Comparison of ENCODE assay signal across 14 cellular contexts in the genomic region with DNA sequence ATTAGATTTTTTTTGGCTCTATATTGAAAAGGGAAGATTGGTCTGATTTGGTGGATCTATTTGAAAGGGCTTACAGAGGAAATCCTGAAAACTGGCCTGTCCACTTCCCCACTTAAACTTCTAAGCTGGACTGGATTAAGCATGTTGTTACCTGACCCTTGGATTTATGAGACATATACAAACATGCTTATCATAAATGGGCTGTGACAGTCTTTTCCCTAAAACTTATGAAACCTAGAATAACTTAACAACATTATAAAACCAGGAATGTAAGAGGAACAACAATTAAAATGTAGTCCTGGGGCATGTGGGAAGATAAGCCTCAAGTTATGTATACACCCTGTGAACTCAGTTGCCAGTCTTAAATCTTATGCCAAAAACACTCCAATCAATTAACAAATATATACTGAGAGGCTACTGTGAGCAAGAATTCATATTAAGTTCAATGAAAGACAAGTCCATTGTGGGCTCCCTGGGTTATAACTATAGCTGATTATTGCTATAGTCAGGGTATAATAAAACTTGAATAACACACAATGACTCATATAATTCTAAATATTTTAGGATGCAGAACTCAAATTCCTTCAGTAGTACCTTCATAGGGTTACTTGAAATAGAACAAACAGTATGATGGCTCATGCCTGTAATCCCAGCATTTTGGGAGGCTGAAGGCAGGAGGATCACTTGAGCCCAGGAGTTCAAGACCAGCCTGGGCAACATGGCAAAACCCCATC.
DNase-seq lines count a peak whose midpoint lies in the region; ATAC-seq and TF ChIP-seq lines count a peak whose summit lies in the region.
"Had no signal": no experiment of that assay in that cellular context is flagged by ENCODE, and none has a peak within 500 bp of the region (broad histone marks: within the 10 kb centered on the region; RNA-seq: fewer than 3 reads in every experiment).

No MANE protein-coding gene starts in this region.

- CTCF ChIA-PET in mammary epithelial cell (lab: Charles Lee; ENCODE audit: low non-redundant PET), result no interaction called here

- H3K27ac ChIP-seq in mammary epithelial cell (ENCODE audit: insufficient read depth, low read depth, low read length) (peak overlapping the region; percentile 44), liver (ENCODE audit: low read depth in 1 of 2, low read length in 2 of 2) (peak overlapping the region; percentile 1 to 38), Peyer's patch (no peak overlapping the region)

- TF ChIP-seq CTCF in natural killer cell (IDR thresholded peaks at IDR 0.05), result no peak
- TF ChIP-seq CTCF in mammary epithelial cell (conservative IDR thresholded peaks at IDR 0.05 in 1 of 2, IDR thresholded peaks at IDR 0.05 in 1 of 2; ENCODE audit: extremely low read depth in 1 of 2, insufficient read depth in 1 of 2, low read depth in 1 of 2, low read length in 2 of 2), result no peak
- no peak for TF ChIP-seq CTCF in liver (IDR thresholded peaks at IDR 0.05; ENCODE audit: low read depth, low read length, missing input control)
- TF ChIP-seq CTCF in Peyer's patch (IDR thresholded peaks at IDR 0.05), result no peak

- peak overlapping the region; percentile 3 to 55 for H3K27ac Mint-ChIP-seq in natural killer cell
- no peak overlapping the region for H3K27ac Mint-ChIP-seq in natural killer cell treated with Interleukin-12 subunit alpha and Interleukin-12 subunit beta and Interleukin-15 and Interleukin-18, amount 100 ng/mL, for 72 hours
- H3K27ac Mint-ChIP-seq: activated CD4-positive, alpha-beta memory T cell treated with anti-CD3 and anti-CD28 coated beads for 36 hours; activated naive CD4-positive, alpha-beta T cell treated with anti-CD3 and anti-CD28 coated beads, Interleukin-2, amount 10 ng/mL, durations not matched to agents 7 days and 5 days had no signal

- H2AFZ ChIP-seq in mammary epithelial cell (ENCODE audit: low read depth, low read length), result no peak overlapping the region

- H3K4me3 ChIP-seq in mammary epithelial cell (replicated peaks in 1 of 3; ENCODE audit: insufficient read depth in 1 of 3, low read depth in 2 of 3, low read length in 3 of 3) (no peak overlapping the region), liver (ENCODE audit: low read depth in 1 of 3, low read length in 3 of 3) (no peak overlapping the region), Peyer's patch (no peak overlapping the region)

- peaks cover 70% of the 10 kb centered on the region for H3K79me2 ChIP-seq in mammary epithelial cell (ENCODE audit: insufficient read depth, low read length)

- no peaks in the 10 kb centered on the region for H3K9me3 ChIP-seq in mammary epithelial cell (replicated peaks; ENCODE audit: insufficient read depth, low read length)
- H3K9me3 ChIP-seq in liver (ENCODE audit: control insufficient read depth in 4 of 4, low read length in 3 of 4), result no peaks in the 10 kb centered on the region
- H3K9me3 ChIP-seq in Peyer's patch, result no peaks in the 10 kb centered on the region

- H3K27me3 Mint-ChIP-seq in natural killer cell (ENCODE audit: low read depth in 2 of 2), result no peaks in the 10 kb centered on the region
- no peaks in the 10 kb centered on the region for H3K27me3 Mint-ChIP-seq in natural killer cell treated with Interleukin-12 subunit alpha and Interleukin-12 subunit beta and Interleukin-15 and Interleukin-18, amount 100 ng/mL, for 72 hours
- H3K27me3 Mint-ChIP-seq: activated CD4-positive, alpha-beta memory T cell treated with anti-CD3 and anti-CD28 coated beads for 36 hours; activated naive CD4-positive, alpha-beta T cell treated with anti-CD3 and anti-CD28 coated beads, Interleukin-2, amount 10 ng/mL, durations not matched to agents 7 days and 5 days; naive thymus-derived CD4-positive, alpha-beta T cell had no signal

- BruUV-seq in mammary epithelial cell (replicated peaks; lab: Mats Ljungman, UMichigan), result TSS peak; percentile 3

- H3K9ac ChIP-seq in mammary epithelial cell (ENCODE audit: insufficient read depth, low read length), result peak overlapping the region; percentile 21
- no peak overlapping the region for H3K9ac ChIP-seq in liver (ENCODE audit: low read depth in 1 of 2, low read length in 2 of 2)

- H3K4me1 Mint-ChIP-seq in natural killer cell, result peaks cover 30 to 34% of the 10 kb centered on the region in 2 donors
- H3K4me1 Mint-ChIP-seq in natural killer cell treated with Interleukin-12 subunit alpha and Interleukin-12 subunit beta and Interleukin-15 and Interleukin-18, amount 100 ng/mL, for 72 hours (ENCODE audit: low read depth in 2 of 2), result peaks cover 29 to 47% of the 10 kb centered on the region in 2 donors

- no peaks in the 10 kb centered on the region for H3K36me3 Mint-ChIP-seq in natural killer cell
- peaks cover 1% of the 10 kb centered on the region for H3K36me3 Mint-ChIP-seq in natural killer cell treated with Interleukin-12 subunit alpha and Interleukin-12 subunit beta and Interleukin-15 and Interleukin-18, amount 100 ng/mL, for 72 hours

- peak overlapping the region; percentile 24 for H3K4me2 ChIP-seq in mammary epithelial cell (ENCODE audit: insufficient read depth, low read depth, low read length)

- TF ChIP-seq POLR2A in Peyer's patch (IDR thresholded peaks at IDR 0.05), result no peak

- H4K20me1 ChIP-seq in mammary epithelial cell (ENCODE audit: insufficient read depth, low read length), result no peaks in the 10 kb centered on the region

- no peak for TF ChIP-seq RAD21 in liver (IDR thresholded peaks at IDR 0.05)

- ATAC-seq in natural killer cell, result no peak
- no peak for ATAC-seq in natural killer cell treated with Interleukin-12 subunit alpha and Interleukin-12 subunit beta and Interleukin-15 and Interleukin-18, amount 100 ng/mL, for 72 hours
- ATAC-seq: naive thymus-derived CD4-positive, alpha-beta T cell had no signal

- no peaks in the 10 kb centered on the region for H3K9me3 Mint-ChIP-seq in natural killer cell
- H3K9me3 Mint-ChIP-seq in natural killer cell treated with Interleukin-12 subunit alpha and Interleukin-12 subunit beta and Interleukin-15 and Interleukin-18, amount 100 ng/mL, for 72 hours, result no peaks in the 10 kb centered on the region
- H3K9me3 Mint-ChIP-seq: activated CD4-positive, alpha-beta memory T cell treated with anti-CD3 and anti-CD28 coated beads for 36 hours; activated naive CD4-positive, alpha-beta T cell treated with anti-CD3 and anti-CD28 coated beads, Interleukin-2, amount 10 ng/mL, durations not matched to agents 7 days and 5 days had no signal

- no peaks in the 10 kb centered on the region for H3K36me3 ChIP-seq in mammary epithelial cell (ENCODE audit: insufficient read depth, low read length)
- H3K36me3 ChIP-seq in liver (ENCODE audit: control insufficient read depth in 4 of 4, insufficient read depth in 3 of 4, low read depth in 1 of 4, low read length in 3 of 4), result no peaks in the 10 kb centered on the region
- H3K36me3 ChIP-seq in Peyer's patch, result no peaks in the 10 kb centered on the region

- dilution Hi-C loops in mammary epithelial cell (cut with HindIII; ENCODE audit: low sequenced_read_pairs), result loop anchor here (5.0 kb wide), 1 partner anchor 78 kb away; no protein-coding TSS in a partner anchor

- intact Hi-C loops in natural killer cell (cut with micrococcal nuclease) (no loop called here), mammary epithelial cell (cut with micrococcal nuclease) (no loop called here)

- H3K4me3 Mint-ChIP-seq in natural killer cell, result no peak overlapping the region
- H3K4me3 Mint-ChIP-seq in natural killer cell treated with Interleukin-12 subunit alpha and Interleukin-12 subunit beta and Interleukin-15 and Interleukin-18, amount 100 ng/mL, for 72 hours, result no peak overlapping the region
- H3K4me3 Mint-ChIP-seq: activated CD4-positive, alpha-beta memory T cell treated with anti-CD3 and anti-CD28 coated beads for 36 hours; activated naive CD4-positive, alpha-beta T cell treated with anti-CD3 and anti-CD28 coated beads, Interleukin-2, amount 10 ng/mL, durations not matched to agents 7 days and 5 days; naive thymus-derived CD4-positive, alpha-beta T cell had no signal

- peaks cover 37% of the 10 kb centered on the region for H3K4me1 ChIP-seq in mammary epithelial cell (ENCODE audit: insufficient read depth, low read length)
- peaks cover 0 to 14% (median 5%) of the 10 kb centered on the region in 4 donors for H3K4me1 ChIP-seq in liver (ENCODE audit: control insufficient read depth in 4 of 4, insufficient read depth in 4 of 4, low read length in 3 of 4)
- peaks cover 0 to 8% (median 0%) of the 10 kb centered on the region in 4 donors for H3K4me1 ChIP-seq in Peyer's patch

- in situ Hi-C loops in mammary epithelial cell (cut with MboI; ENCODE audit: low sequenced_read_pairs in 2 of 2), result loop anchor here in 1 of 2 donors (10.0 kb wide), 1 partner anchor 105 kb away; a partner anchor contains a TSS

- DNase-seq in natural killer cell (no peak), mammary epithelial cell (peak; percentile 20), NCI-H1092 treated with DMSO at 0.1 percent for 48 hours (lab: John Stamatoyannopoulos, UW) (no peak), OCI-M2 (lab: John Stamatoyannopoulos, UW; ENCODE audit: unreplicated experiment) (no peak), Peyer's patch (no peak), GF-D8 (lab: John Stamatoyannopoulos, UW) (no peak)
- DNase-seq in natural killer cell treated with Interleukin-12 subunit alpha and Interleukin-12 subunit beta and Interleukin-15 and Interleukin-18, amount 100 ng/mL, for 72 hours (ENCODE audit: low spot score), result no peak
- DNase-seq: ACHN; activated CD4-positive, alpha-beta memory T cell treated with anti-CD3 and anti-CD28 coated beads for 36 hours; activated naive CD4-positive, alpha-beta T cell treated with anti-CD3 and anti-CD28 coated beads, Interleukin-2, amount 10 ng/mL, durations not matched to agents 7 days and 5 days; naive thymus-derived CD4-positive, alpha-beta T cell; NCI-H2081 treated with DMSO at 0.1 percent for 48 hours; substantia nigra had no signal

- H3K27me3 ChIP-seq in mammary epithelial cell (ENCODE audit: insufficient read depth, low read length), result no peaks in the 10 kb centered on the region
- H3K27me3 ChIP-seq in liver (ENCODE audit: control insufficient read depth in 4 of 4, insufficient read depth in 4 of 4, low read length in 3 of 4), result no peaks in the 10 kb centered on the region
- no peaks in the 10 kb centered on the region for H3K27me3 ChIP-seq in Peyer's patch

TF ChIP-seq in liver, 16 proteins besides CTCF, POLR2A, EP300 and RAD21 (continues in another document):
- TF ChIP-seq SP1 (IDR thresholded peaks at IDR 0.05) (no peak), NR2F2 (IDR thresholded peaks at IDR 0.05) (no peak), YY1 (IDR thresholded peaks at IDR 0.05) (no peak), TAF1 (conservative IDR thresholded peaks at IDR 0.05) (no peak), JUND (IDR thresholded peaks at IDR 0.05) (no peak)

Comparison
In these comparisons a context has a peak if more than half of its experiments do, and no peak if none do; other contexts are left out.
1. H3K27ac Mint-ChIP-seq: peak in natural killer cell (2 of 2); none in natural killer cell treated with Interleukin-12 subunit alpha and Interleukin-12 subunit beta and Interleukin-15 and Interleukin-18, amount 100 ng/mL, for 72 hours (0 of 2).
2. H3K27ac ChIP-seq: peak in mammary epithelial cell (single experiment) and liver (2 of 2); none in Peyer's patch (0 of 4).